ENCODE assay signal across 8 cellular contexts in genomic region chr3:131794766-131795381, GRCh38.
DNase-seq lines count a peak whose midpoint lies in the region; ATAC-seq and TF ChIP-seq lines count a peak whose summit lies in the region.

No MANE protein-coding gene starts in this region.

- peaks cover 21% of the 10 kb centered on the region for H3K4me1 ChIP-seq in DND-41 (ENCODE audit: insufficient read depth, low read length)
- peaks cover 37% of the 10 kb centered on the region for H3K4me1 ChIP-seq in Karpas-422 (ENCODE audit: low read length)
- H3K4me1 ChIP-seq in SK-N-SH (ENCODE audit: control insufficient read depth in 1 of 2, insufficient read depth in 2 of 2, low read depth in 1 of 2, low read length in 1 of 2), result peaks cover 0 to 15% of the 10 kb centered on the region in 2 experiments; a peak in 1 of 4 replicates

- CTCF ChIA-PET in SK-N-SH (lab: Yijun Ruan, JAX), result interaction anchor here (0.6 to 6.9 kb wide), 64 partner anchors 10 to 1522 kb away, joined by 3 to 131 read pairs (median 4); partner anchors contain the start of gene CPNE4

- H3K9me3 ChIP-seq in DND-41 (ENCODE audit: insufficient read depth, low read length, severe bottlenecking), result no peaks in the 10 kb centered on the region
- no peaks in the 10 kb centered on the region for H3K9me3 ChIP-seq in Karpas-422 (ENCODE audit: low read length)
- H3K9me3 ChIP-seq in SK-N-SH, result no peaks in the 10 kb centered on the region

- no peak for TF ChIP-seq EP300 in SK-N-SH (IDR thresholded peaks at IDR 0.05; ENCODE audit: borderline replicate concordance in 1 of 2, low read depth in 1 of 2, low read length in 1 of 2)

- H3F3A ChIP-seq in SK-N-SH (replicated peaks; ENCODE audit: insufficient read depth), result no peaks in the 10 kb centered on the region

- DNase-seq in A172 (ENCODE audit: low spot score), result peak; percentile 56
- peak; percentile 41 for DNase-seq in DND-41
- peak; percentile 88 for DNase-seq in Karpas-422
- DNase-seq in SK-N-SH, result peak; percentile 40
- DNase-seq in epithelial cell of proximal tubule (ENCODE audit: low read depth), result peak; percentile 23
- DNase-seq in midbrain (lab: John Stamatoyannopoulos, UW), result peak; percentile 35
- DNase-seq in activated gamma-delta T cell treated with Interleukin-2 at 50 U/mL for 16 hours, result no peak

- H3K4me3 ChIP-seq in DND-41 (ENCODE audit: low read depth in 1 of 2, low read length in 2 of 2), result no peak overlapping the region
- peak overlapping the region; percentile 49; the same call in 1 of the 2 replicates for H3K4me3 ChIP-seq in Karpas-422 (ENCODE audit: low read length)
- H3K4me3 ChIP-seq in SK-N-SH (ENCODE audit: low read depth in 2 of 2, low read length in 1 of 2), result no peak overlapping the region; a peak in 1 of 4 replicates
- H3K4me3 ChIP-seq in epithelial cell of proximal tubule (ENCODE audit: low read depth, low read length), result no peak overlapping the region

- H3K27me3 ChIP-seq in DND-41 (ENCODE audit: insufficient read depth, low read length, poor library complexity), result no peaks in the 10 kb centered on the region
- no peaks in the 10 kb centered on the region for H3K27me3 ChIP-seq in Karpas-422 (ENCODE audit: low read length)
- H3K27me3 ChIP-seq in SK-N-SH (ENCODE audit: insufficient read depth), result no peaks in the 10 kb centered on the region

- POLR2A ChIA-PET in SK-N-SH (lab: Yijun Ruan, JAX), result no interaction called here

- peak; percentile 85 for TF ChIP-seq CTCF in DND-41 (IDR thresholded peaks at IDR 0.05; ENCODE audit: borderline replicate concordance, extremely low read depth, low read length, poor library complexity, severe bottlenecking)
- peak; percentile 77 for TF ChIP-seq CTCF in SK-N-SH (IDR thresholded peaks at IDR 0.05)
- peak; percentile 91 for TF ChIP-seq CTCF in epithelial cell of proximal tubule (conservative IDR thresholded peaks at IDR 0.05; ENCODE audit: low read depth, low read length)

- no peak overlapping the region for H3K4me2 ChIP-seq in DND-41 (ENCODE audit: insufficient read depth, low read length)
- H3K4me2 ChIP-seq in Karpas-422 (ENCODE audit: low read depth, low read length, poor library complexity, severe bottlenecking), result peak overlapping the region; percentile 79
- no peak overlapping the region for H3K4me2 ChIP-seq in SK-N-SH

- H3K9me2 ChIP-seq in Karpas-422 (replicated peaks; ENCODE audit: insufficient read depth, low read length) (no peaks in the 10 kb centered on the region), SK-N-SH (no peaks in the 10 kb centered on the region)

- H4K20me1 ChIP-seq in DND-41 (ENCODE audit: insufficient read depth, low read length), result no peaks in the 10 kb centered on the region
- no peaks in the 10 kb centered on the region for H4K20me1 ChIP-seq in Karpas-422 (ENCODE audit: insufficient read depth, low read depth, low read length)
- no peaks in the 10 kb centered on the region for H4K20me1 ChIP-seq in SK-N-SH (ENCODE audit: insufficient read depth)

- 37% methylated on average over 5 of the region's 5 CpGs for WGBS in SK-N-SH (ENCODE audit: low lambda C conversion rate)

- H3K79me2 ChIP-seq in DND-41 (ENCODE audit: insufficient read depth, low read length) (no peaks in the 10 kb centered on the region), Karpas-422 (ENCODE audit: low read length) (no peaks in the 10 kb centered on the region), SK-N-SH (ENCODE audit: insufficient read depth) (no peaks in the 10 kb centered on the region)

- H3K9ac ChIP-seq in DND-41 (ENCODE audit: low read depth, low read length) (no peak overlapping the region), Karpas-422 (ENCODE audit: low read length) (no peak overlapping the region; the same call in 1 of the 2 replicates), SK-N-SH (no peak overlapping the region)

- peak; percentile 48; the same call in 1 of the 3 replicates for ATAC-seq in DND-41 (ENCODE audit: insufficient read depth, low read depth)
- peak; percentile 60 for ATAC-seq in GM21737 (IDR thresholded peaks at IDR 0.05; ENCODE audit: unreplicated experiment)

- peak; percentile 90 for TF ChIP-seq RAD21 in SK-N-SH (IDR thresholded peaks at IDR 0.05; ENCODE audit: low read length)

- H2AFZ ChIP-seq in DND-41 (ENCODE audit: low read depth, low read length) (no peak overlapping the region), Karpas-422 (ENCODE audit: low read length) (no peak overlapping the region), SK-N-SH (ENCODE audit: low read depth) (no peak overlapping the region)

- H3K36me3 ChIP-seq in DND-41 (ENCODE audit: insufficient read depth, low read length) (no peaks in the 10 kb centered on the region), Karpas-422 (ENCODE audit: insufficient read depth, low read length) (no peaks in the 10 kb centered on the region), SK-N-SH (replicated peaks in 1 of 2; ENCODE audit: control insufficient read depth in 1 of 2, insufficient read depth in 2 of 2, low read length in 1 of 2) (no peaks in the 10 kb centered on the region)

- no peak overlapping the region for H3K27ac ChIP-seq in DND-41 (ENCODE audit: low read length)
- H3K27ac ChIP-seq in Karpas-422 (ENCODE audit: low read length), result peak overlapping the region; percentile 82
- H3K27ac ChIP-seq in SK-N-SH (ENCODE audit: low read depth in 2 of 2, low read length in 1 of 2), result no peak overlapping the region

TF ChIP-seq in SK-N-SH, 30 proteins besides CTCF, POLR2A, EP300 and RAD21:
- peak; percentile 92 for TF ChIP-seq SMC3 (IDR thresholded peaks at IDR 0.05; ENCODE audit: low read depth, low read length)
- TF ChIP-seq, protein P1, sequence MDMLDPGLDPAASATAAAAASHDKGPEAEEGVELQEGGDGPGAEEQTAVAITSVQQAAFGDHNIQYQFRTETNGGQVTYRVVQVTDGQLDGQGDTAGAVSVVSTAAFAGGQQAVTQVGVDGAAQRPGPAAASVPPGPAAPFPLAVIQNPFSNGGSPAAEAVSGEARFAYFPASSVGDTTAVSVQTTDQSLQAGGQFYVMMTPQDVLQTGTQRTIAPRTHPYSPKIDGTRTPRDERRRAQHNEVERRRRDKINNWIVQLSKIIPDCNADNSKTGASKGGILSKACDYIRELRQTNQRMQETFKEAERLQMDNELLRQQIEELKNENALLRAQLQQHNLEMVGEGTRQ (IDR thresholded peaks at IDR 0.05; ENCODE audit: borderline replicate concordance, low read depth, low read length), result no peak
